Comparison of ENCODE assay signal across 18 cellular contexts in genomic region chr11:69877235-69877634, GRCh38. TPM values are rescaled to one million over a fixed set of nuclear protein-coding genes. Genes with fewer than 3 reads are reported as not detected.
DNase-seq lines count a peak whose midpoint lies in the region; ATAC-seq and TF ChIP-seq lines count a peak whose summit lies in the region.
"Had no signal": no experiment of that assay in that cellular context is flagged by ENCODE, and none has a peak within 500 bp of the region (broad histone marks: within the 10 kb centered on the region; RNA-seq: fewer than 3 reads in every experiment).

No MANE protein-coding gene starts in this region.

- in situ Hi-C loops in transverse colon (cut with MboI; ENCODE audit: low pct_ligation_motif_present in 1 of 4, low pct_unique_long_range_greater_than_20kb in 1 of 4, low sequenced_read_pairs in 3 of 4): loop anchor here in 1 of 4 donors (25.0 kb wide), 1 partner anchor 165 kb away; the partner anchor contains the start of gene FGF19

- TF ChIP-seq CTCF in right atrium auricular region (IDR thresholded peaks at IDR 0.05): no peak
- no peak for TF ChIP-seq CTCF in coronary artery (IDR thresholded peaks at IDR 0.05)
- no peak for TF ChIP-seq CTCF in lower lobe of right lung (IDR thresholded peaks at IDR 0.05)
- TF ChIP-seq CTCF in transverse colon (IDR thresholded peaks at IDR 0.05): no peak

- H3K27ac ChIP-seq in right atrium auricular region: no peak overlapping the region
- no peak overlapping the region for H3K27ac ChIP-seq in coronary artery
- H3K27ac ChIP-seq in lower lobe of right lung: no peak overlapping the region
- no peak overlapping the region for H3K27ac ChIP-seq in transverse colon
- H3K27ac ChIP-seq: KMS-11, PC-9 had no signal

- no peak for TF ChIP-seq EP300 in transverse colon (IDR thresholded peaks at IDR 0.05; ENCODE audit: low read depth)

- no peaks in the 10 kb centered on the region for H3K27me3 ChIP-seq in right atrium auricular region
- H3K27me3 ChIP-seq in lower lobe of right lung (ENCODE audit: low read depth): peaks cover 17% of the 10 kb centered on the region
- peaks cover 4% of the 10 kb centered on the region for H3K27me3 ChIP-seq in transverse colon

- H3K9me3 ChIP-seq in right atrium auricular region: no peaks in the 10 kb centered on the region
- no peaks in the 10 kb centered on the region for H3K9me3 ChIP-seq in lower lobe of right lung
- no peaks in the 10 kb centered on the region for H3K9me3 ChIP-seq in transverse colon

- H3K4me1 ChIP-seq in right atrium auricular region (no peaks in the 10 kb centered on the region), lower lobe of right lung (no peaks in the 10 kb centered on the region), transverse colon (no peaks in the 10 kb centered on the region)

- H3K4me3 ChIP-seq in right atrium auricular region: no peak overlapping the region
- H3K4me3 ChIP-seq in coronary artery: no peak overlapping the region
- no peak overlapping the region for H3K4me3 ChIP-seq in lower lobe of right lung
- H3K4me3 ChIP-seq in transverse colon: no peak overlapping the region
- H3K4me3 ChIP-seq: PC-9 had no signal

- H3K36me3 ChIP-seq in right atrium auricular region (no peaks in the 10 kb centered on the region), lower lobe of right lung (no peaks in the 10 kb centered on the region), transverse colon (no peaks in the 10 kb centered on the region)

- ATAC-seq in left cardiac atrium: no peak
- ATAC-seq in lower lobe of right lung: no peak
- no peak for ATAC-seq in HG03439 (IDR thresholded peaks at IDR 0.05; ENCODE audit: unreplicated experiment)

- 82 to 83% methylated on average over 2 to 8 of the region's 8 CpGs for WGBS in transverse colon (ENCODE audit: low coverage in 1 of 2), 2 donors

- DNase-seq in left cardiac atrium (peak; percentile 5), right atrium auricular region (ENCODE audit: low spot score) (no peak), coronary artery (ENCODE audit: low spot score) (peak; percentile 60), lower lobe of right lung (peak; percentile 7), transverse colon (peak; percentile 5), SIG-M5 (lab: John Stamatoyannopoulos, UW) (no peak), NCI-H2227 (lab: John Stamatoyannopoulos, UW; ENCODE audit: unreplicated experiment) (no peak)
- DNase-seq: COR-L47, DMS153, NCI-H146, NCI-H2081, NCI-H510A, NCI-H82 had no signal

- intact Hi-C loops in left cardiac atrium (cut with DNase I): no loop called here
- intact Hi-C loops in lower lobe of right lung (cut with DNase I): no loop called here
- intact Hi-C loops in transverse colon (cut with DNase I; ENCODE audit: low total_unique reads): no loop called here

- no peak for TF ChIP-seq POLR2A in transverse colon (IDR thresholded peaks at IDR 0.05)

RNA-seq across cellular contexts. Expression of gene FGF3, which starts 58.0 kb away (rescaled TPM):
- total RNA-seq in left cardiac atrium (not detected), right atrium auricular region (not detected), lower lobe of right lung (not detected), transverse colon (not detected)
- total RNA-seq: H1, M059J, PC-9 had no signal

Comparison
In these comparisons a context has a peak if more than half of its experiments do, and no peak if none do; other contexts are left out.
1. DNase-seq: peak in left cardiac atrium (single experiment), coronary artery (single experiment), lower lobe of right lung (single experiment) and transverse colon (single experiment); none in right atrium auricular region (single experiment), SIG-M5 (single experiment) and NCI-H2227 (single experiment).